9 cellular contexts compared by ENCODE assay signal in the genomic region with DNA sequence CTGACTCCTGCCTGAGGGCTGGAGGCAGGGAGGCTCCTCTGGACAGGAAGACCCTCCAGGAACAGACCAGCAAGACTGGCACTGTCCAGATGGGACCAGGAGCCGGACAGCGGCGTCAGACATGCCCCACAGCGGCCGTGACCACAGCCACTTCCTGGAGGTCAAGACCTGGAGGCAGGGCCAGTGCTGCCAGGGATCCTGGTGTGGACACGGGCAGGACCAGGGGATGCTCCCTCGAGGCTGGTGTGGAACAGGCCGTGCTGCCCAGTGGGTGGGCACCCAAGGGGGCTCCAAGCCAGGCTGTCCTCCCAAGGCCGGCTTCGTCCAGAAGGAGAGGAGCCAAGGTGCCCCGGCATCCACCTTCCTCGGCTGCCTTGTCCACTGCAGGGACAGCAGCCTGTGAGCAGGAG. TPM values are rescaled to one million over a fixed set of nuclear protein-coding genes. Genes with fewer than 3 reads are reported as not detected.
DNase-seq lines count a peak whose midpoint lies in the region; ATAC-seq and TF ChIP-seq lines count a peak whose summit lies in the region.
"Had no signal": no experiment of that assay in that cellular context is flagged by ENCODE, and none has a peak within 500 bp of the region (broad histone marks: within the 10 kb centered on the region; RNA-seq: fewer than 3 reads in every experiment).

No MANE protein-coding gene starts in this region.

- TF ChIP-seq CTCF in HFFc6 (IDR thresholded peaks at IDR 0.05) (no peak), right atrium auricular region (IDR thresholded peaks at IDR 0.05) (no peak), stomach (IDR thresholded peaks at IDR 0.05) (no peak)

- H3K27ac Mint-ChIP-seq in HFFc6, result peak overlapping the region; percentile 98
- H3K27ac Mint-ChIP-seq in activated CD8-positive, alpha-beta T cell treated with anti-CD3 and anti-CD28 coated beads, Interleukin-2, amount 10 ng/mL, durations not matched to agents 7 days and 5 days, result peak overlapping the region; percentile 67

- H3K4me1 Mint-ChIP-seq in HFFc6 (ENCODE audit: low read depth), result peaks cover 56% of the 10 kb centered on the region
- H3K4me1 Mint-ChIP-seq in activated CD8-positive, alpha-beta T cell treated with anti-CD3 and anti-CD28 coated beads, Interleukin-2, amount 10 ng/mL, durations not matched to agents 7 days and 5 days (ENCODE audit: low read depth), result peaks cover 37% of the 10 kb centered on the region

- H3K4me3 ChIP-seq in right atrium auricular region (no peak overlapping the region), stomach (no peak overlapping the region)

- WGBS in stomach, 5 donors, result 70 to 78% (median 73%) methylated on average over 8 to 12 of the region's 12 CpGs; no CpG with 5 or more reads in 1 of the 5 donors

- H3K36me3 Mint-ChIP-seq in HFFc6 (ENCODE audit: low read depth), result peaks cover 5% of the 10 kb centered on the region; the same call in 1 of the 2 replicates
- H3K36me3 Mint-ChIP-seq in activated CD8-positive, alpha-beta T cell treated with anti-CD3 and anti-CD28 coated beads, Interleukin-2, amount 10 ng/mL, durations not matched to agents 7 days and 5 days (ENCODE audit: low read depth), result no peaks in the 10 kb centered on the region

- no peak for ATAC-seq in activated CD8-positive, alpha-beta T cell treated with anti-CD3 and anti-CD28 coated beads, Interleukin-2, amount 10 ng/mL, durations not matched to agents 7 days and 5 days
- ATAC-seq in GM18498 (IDR thresholded peaks at IDR 0.05; ENCODE audit: unreplicated experiment), result no peak

- intact Hi-C loops in stomach (cut with DNase I; ENCODE audit: low total_unique reads), result no loop called here

- no peak for TF ChIP-seq POLR2A in stomach (IDR thresholded peaks at IDR 0.05)

- H3K27ac ChIP-seq in right atrium auricular region, result peak overlapping the region; percentile 68 to 72
- H3K27ac ChIP-seq in stomach, result peak overlapping the region; percentile 31 to 94 (median 82)

- H3K27me3 ChIP-seq in right atrium auricular region (no peaks in the 10 kb centered on the region), stomach (no peaks in the 10 kb centered on the region)

- peak overlapping the region; percentile 72 for H3K4me3 Mint-ChIP-seq in HFFc6
- no peak overlapping the region for H3K4me3 Mint-ChIP-seq in activated CD8-positive, alpha-beta T cell treated with anti-CD3 and anti-CD28 coated beads, Interleukin-2, amount 10 ng/mL, durations not matched to agents 7 days and 5 days

- H3K9me3 Mint-ChIP-seq in HFFc6, result no peaks in the 10 kb centered on the region
- no peaks in the 10 kb centered on the region for H3K9me3 Mint-ChIP-seq in activated CD8-positive, alpha-beta T cell treated with anti-CD3 and anti-CD28 coated beads, Interleukin-2, amount 10 ng/mL, durations not matched to agents 7 days and 5 days (ENCODE audit: insufficient read depth)

- peaks cover 0 to 37% of the 10 kb centered on the region in 2 donors for H3K4me1 ChIP-seq in right atrium auricular region
- peaks cover 36 to 51% (median 41%) of the 10 kb centered on the region in 4 donors for H3K4me1 ChIP-seq in stomach

- DNase-seq in HFFc6 (no peak), right atrium auricular region (ENCODE audit: low spot score) (no peak), stomach (no peak), mucosa of gallbladder (ENCODE audit: low spot score) (no peak), NCI-H1694 treated with DMSO at 0.1 percent for 48 hours (lab: John Stamatoyannopoulos, UW) (no peak)
- DNase-seq in activated CD8-positive, alpha-beta T cell treated with anti-CD3 and anti-CD28 coated beads, Interleukin-2, amount 10 ng/mL, durations not matched to agents 7 days and 5 days, result no peak
- DNase-seq in activated naive CD4-positive, alpha-beta T cell treated with anti-CD3 and anti-CD28 coated beads, Interleukin-2, amount 50 U/mL, for 16 hours, result no peak
- DNase-seq: activated T-cell treated with anti-CD3 and anti-CD28 coated beads for 4 hours had no signal

- TF ChIP-seq EP300 in stomach (IDR thresholded peaks at IDR 0.05), result no peak

- peaks cover 11% of the 10 kb centered on the region for H3K27me3 Mint-ChIP-seq in HFFc6 (ENCODE audit: insufficient read depth)
- H3K27me3 Mint-ChIP-seq in activated CD8-positive, alpha-beta T cell treated with anti-CD3 and anti-CD28 coated beads, Interleukin-2, amount 10 ng/mL, durations not matched to agents 7 days and 5 days (ENCODE audit: low read depth), result peaks cover 2% of the 10 kb centered on the region

- POLR2A ChIA-PET in activated CD8-positive, alpha-beta T cell treated with anti-CD3 and anti-CD28 coated beads, Interleukin-2, amount 10 ng/mL, durations not matched to agents 7 days and 5 days (lab: Charles Lee), result no interaction called here

- H3K36me3 ChIP-seq in right atrium auricular region (no peaks in the 10 kb centered on the region), stomach (no peaks in the 10 kb centered on the region)

- H3K9me3 ChIP-seq in right atrium auricular region (no peaks in the 10 kb centered on the region), stomach (no peaks in the 10 kb centered on the region)

- CTCF ChIA-PET in activated CD8-positive, alpha-beta T cell treated with anti-CD3 and anti-CD28 coated beads, Interleukin-2, amount 10 ng/mL, durations not matched to agents 7 days and 5 days (lab: Charles Lee), result interaction anchor here (1.2 to 1.7 kb wide), 2 partner anchors 11 to 19 kb away, joined by 3 to 6 read pairs; no protein-coding TSS in a partner anchor

RNA-seq across cellular contexts. Expression of gene CCDC57, which starts 4.5 kb away (rescaled TPM):
- 10 to 100 TPM; 12.8 to 15.6 (median 13.6) TPM for total RNA-seq in HFFc6 (2021; fragmentation: NEBNext Ultra II Directional; extraction: Animal tissue kit (Norgen Biotek cat#: 25700))
- total RNA-seq in activated CD8-positive, alpha-beta T cell treated with anti-CD3 and anti-CD28 coated beads, Interleukin-2, amount 10 ng/mL, durations not matched to agents 7 days and 5 days, result 10 to 100 TPM; 78.3 to 84.7 TPM
- total RNA-seq in right atrium auricular region, result 1 to 10 TPM; 5.1 to 7.4 TPM
- 100 to 1,000 TPM in 1 of 5 donors, 10 to 100 TPM in 4; 43.9 to 166 (median 90.6) TPM for total RNA-seq in stomach
- polyA plus RNA-seq in stomach, result 10 to 100 TPM; 50.9 to 75.5 (median 72.5) TPM
- 56.9 TPM for total RNA-seq in mucosa of gallbladder

RNA-seq across cellular contexts. Expression of gene SLC16A3, which starts 11.7 kb away (rescaled TPM):
- 100 to 1,000 TPM; 475 to 624 (median 523) TPM for total RNA-seq in HFFc6 (2021; fragmentation: NEBNext Ultra II Directional; extraction: Animal tissue kit (Norgen Biotek cat#: 25700))
- 100 to 1,000 TPM; 257 to 264 TPM for total RNA-seq in activated CD8-positive, alpha-beta T cell treated with anti-CD3 and anti-CD28 coated beads, Interleukin-2, amount 10 ng/mL, durations not matched to agents 7 days and 5 days
- total RNA-seq in right atrium auricular region (10 to 100 TPM in 1 of 2 donors, 1 to 10 TPM in 1; 5.0 to 19.5 TPM), stomach (10 to 100 TPM; 29.2 to 87.9 (median 53.3) TPM), mucosa of gallbladder (95.7 TPM)
- polyA plus RNA-seq in stomach, result 10 to 100 TPM in 2 of 3 donors, 1 to 10 TPM in 1; 4.9 to 39.8 (median 20.4) TPM

RNA-seq across cellular contexts. Expression of gene CSNK1D, which starts 56.4 kb away (rescaled TPM):
- total RNA-seq in HFFc6 (2021; fragmentation: NEBNext Ultra II Directional; extraction: Animal tissue kit (Norgen Biotek cat#: 25700)), result 100 to 1,000 TPM; 116 to 128 (median 118) TPM
- 100 to 1,000 TPM in 1 of 2 experiments, 10 to 100 TPM in 1; 99.5 to 111 TPM for total RNA-seq in activated CD8-positive, alpha-beta T cell treated with anti-CD3 and anti-CD28 coated beads, Interleukin-2, amount 10 ng/mL, durations not matched to agents 7 days and 5 days
- 10 to 100 TPM; 31.3 to 32.9 TPM for total RNA-seq in right atrium auricular region
- 100 to 1,000 TPM in 4 of 5 donors, 10 to 100 TPM in 1; 58.0 to 180 (median 140) TPM for total RNA-seq in stomach
- 10 to 100 TPM; 55.9 to 66.7 (median 65.4) TPM for polyA plus RNA-seq in stomach
- 161 TPM for total RNA-seq in mucosa of gallbladder
